In the genomic region with DNA sequence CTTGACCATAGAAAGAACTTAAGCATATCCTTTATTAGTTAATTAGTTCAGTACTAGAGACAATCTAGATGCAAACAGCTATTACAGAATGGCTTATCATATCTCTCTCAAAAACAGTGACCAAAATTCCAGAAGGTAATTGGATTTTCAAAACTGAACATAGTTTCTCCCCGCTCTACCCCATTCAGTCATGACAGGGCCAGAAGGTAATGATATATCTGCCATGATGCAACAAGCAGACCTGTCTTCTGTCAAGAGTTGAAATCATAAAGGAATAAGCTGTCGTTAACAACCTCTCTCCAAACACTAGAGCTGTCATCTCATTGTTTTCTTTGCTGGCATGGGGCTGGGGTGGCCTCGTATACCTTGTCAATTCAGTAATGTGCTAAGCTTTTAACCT, we compare ENCODE assay signal across 1 cellular context.
A peak's percentile ranks its signal among the peaks of the same experiment; 100 is the strongest.
TF ChIP-seq lines count a peak whose summit lies in the region.

No MANE protein-coding gene starts in this region.

TF ChIP-seq in SK-N-SH treated with all-trans-retinoic acid at 6 μM for 48 hours, 23 proteins besides CTCF, POLR2A, EP300 and RAD21 (continued from another document):
- TF ChIP-seq GLIS3 (CRISPR knock-in tag; IDR thresholded peaks at IDR 0.05) (peak; percentile 83; the same call in 1 of the 2 replicates), ARNTL (CRISPR knock-in tag; IDR thresholded peaks at IDR 0.05; ENCODE audit: borderline replicate concordance, low read depth) (no peak), ZNF8 (CRISPR knock-in tag; IDR thresholded peaks at IDR 0.05) (no peak)
